ENCODE assay signal across 23 cellular contexts in the genomic region with DNA sequence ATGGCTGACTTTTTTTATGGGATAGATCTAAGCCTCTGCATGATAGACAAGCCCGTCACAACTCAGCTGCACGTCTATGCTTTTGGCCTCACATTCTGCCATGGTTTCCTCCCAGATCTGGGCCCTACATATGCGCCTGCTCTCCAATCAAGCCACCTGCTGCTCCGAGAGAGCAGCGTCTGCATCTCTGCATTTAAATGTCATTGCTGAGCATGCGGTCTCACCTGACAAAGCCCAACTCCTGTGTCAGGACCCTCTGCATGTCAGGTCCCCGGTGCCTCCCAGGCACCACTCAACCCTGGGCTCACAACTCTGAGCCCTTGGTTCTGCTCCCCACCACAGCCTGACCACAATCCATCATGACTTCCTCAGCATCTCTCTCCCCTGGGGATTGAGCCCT.
"Had no signal": no experiment of that assay in that cellular context is flagged by ENCODE, and none has a peak within 500 bp of the region (broad histone marks: within the 10 kb centered on the region; RNA-seq: fewer than 3 reads in every experiment).

No MANE protein-coding gene starts in this region.

- H3K4me3 Mint-ChIP-seq: activated B cell treated with CpG ODN at 0.5 μM for 24 hours; activated CD4-positive, alpha-beta T cell treated with anti-CD3 and anti-CD28 coated beads, Interleukin-2, amount 10 ng/mL, durations not matched to agents 24 days and 14 days; activated CD8-positive, alpha-beta memory T cell treated with anti-CD3 and anti-CD28 coated beads, Interleukin-2, amount 10 ng/mL, durations not matched to agents 7 days and 5 days; activated naive CD4-positive, alpha-beta T cell treated with anti-CD3 and anti-CD28 coated beads for 36 hours; activated T-cell treated with anti-CD3 and anti-CD28 coated beads, Interleukin-2, amount 50 U/mL, for 24 hours; activated T-helper 1 cell treated with anti-CD3 and anti-CD28 coated beads, Interleukin-12 subunit alpha, Interleukin-12 subunit beta, Interleukin-2, Interleukin-4 antibody, amounts not matched to agents 30 ng/mL and 10 ng/mL and 1 ng/mL, durations not matched to agents 14 hours and 24 hours and 36 hours; central memory CD8-positive, alpha-beta T cell; T-helper 17 cell had no signal

- H3K27ac Mint-ChIP-seq: activated B cell treated with CpG ODN at 0.5 μM for 24 hours; activated CD4-positive, alpha-beta T cell treated with anti-CD3 and anti-CD28 coated beads, Interleukin-2, amount 10 ng/mL, durations not matched to agents 24 days and 14 days; activated CD8-positive, alpha-beta memory T cell treated with anti-CD3 and anti-CD28 coated beads, Interleukin-2, amount 10 ng/mL, durations not matched to agents 7 days and 5 days; activated naive CD4-positive, alpha-beta T cell treated with anti-CD3 and anti-CD28 coated beads for 36 hours; activated T-helper 1 cell treated with anti-CD3 and anti-CD28 coated beads, Interleukin-12 subunit alpha, Interleukin-12 subunit beta, Interleukin-2, Interleukin-4 antibody, amounts not matched to agents 30 ng/mL and 10 ng/mL and 1 ng/mL, durations not matched to agents 14 hours and 24 hours and 36 hours had no signal

- H3K36me3 Mint-ChIP-seq: activated CD8-positive, alpha-beta memory T cell treated with anti-CD3 and anti-CD28 coated beads, Interleukin-2, amount 10 ng/mL, durations not matched to agents 7 days and 5 days had no signal

- H3K4me2 ChIP-seq: PC-9 had no signal

- H3K4me1 Mint-ChIP-seq: activated B cell treated with CpG ODN at 0.5 μM for 24 hours; activated CD4-positive, alpha-beta T cell treated with anti-CD3 and anti-CD28 coated beads, Interleukin-2, amount 10 ng/mL, durations not matched to agents 24 days and 14 days; activated CD8-positive, alpha-beta memory T cell treated with anti-CD3 and anti-CD28 coated beads, Interleukin-2, amount 10 ng/mL, durations not matched to agents 7 days and 5 days; central memory CD8-positive, alpha-beta T cell; T-helper 17 cell had no signal

- DNase-seq: activated B cell treated with CpG ODN at 0.5 μM for 24 hours; activated CD4-positive, alpha-beta T cell treated with anti-CD3 and anti-CD28 coated beads for 1 hour; activated CD4-positive, alpha-beta T cell treated with anti-CD3 and anti-CD28 coated beads, Interleukin-2, amount 10 ng/mL, durations not matched to agents 24 days and 14 days; activated CD4-positive, alpha-beta T cell treated with anti-CD3 and anti-CD28 coated beads, Interleukin-2, amount 50 U/mL, for 48 hours; activated CD8-positive, alpha-beta memory T cell treated with anti-CD3 and anti-CD28 coated beads, Interleukin-2, amount 10 ng/mL, durations not matched to agents 7 days and 5 days; activated effector memory CD4-positive, alpha-beta T cell treated with Interleukin-2 at 50 U/mL for 16 hours; activated naive CD4-positive, alpha-beta T cell treated with anti-CD3 and anti-CD28 coated beads for 36 hours; activated T-cell treated with anti-CD3 and anti-CD28 coated beads, Interleukin-2, amount 50 U/mL, for 24 hours; aorta; Karpas-422; MM.1S; NCI-H1048; NCI-H146; NCI-H187 treated with DMSO at 0.1 percent for 48 hours; NCI-H2081 treated with DMSO at 0.1 percent for 48 hours; NCI-H446; NCI-H524; PC-9; SIG-M5; T-helper 17 cell; T-helper 9 cell had no signal

- H3K27me3 Mint-ChIP-seq: activated B cell treated with CpG ODN at 0.5 μM for 24 hours; activated CD4-positive, alpha-beta T cell treated with anti-CD3 and anti-CD28 coated beads, Interleukin-2, amount 10 ng/mL, durations not matched to agents 24 days and 14 days; activated CD8-positive, alpha-beta memory T cell treated with anti-CD3 and anti-CD28 coated beads, Interleukin-2, amount 10 ng/mL, durations not matched to agents 7 days and 5 days; activated T-cell treated with anti-CD3 and anti-CD28 coated beads, Interleukin-2, amount 50 U/mL, for 24 hours; central memory CD8-positive, alpha-beta T cell; T-helper 17 cell had no signal

- H2AFZ ChIP-seq: PC-9 had no signal

- H3K27ac ChIP-seq: PC-9 had no signal

- H3K4me3 ChIP-seq: PC-9 had no signal

- H3K9me3 Mint-ChIP-seq: activated B cell treated with CpG ODN at 0.5 μM for 24 hours; activated CD4-positive, alpha-beta T cell treated with anti-CD3 and anti-CD28 coated beads, Interleukin-2, amount 10 ng/mL, durations not matched to agents 24 days and 14 days; activated naive CD4-positive, alpha-beta T cell treated with anti-CD3 and anti-CD28 coated beads for 36 hours; activated T-cell treated with anti-CD3 and anti-CD28 coated beads, Interleukin-2, amount 50 U/mL, for 24 hours; activated T-helper 1 cell treated with anti-CD3 and anti-CD28 coated beads, Interleukin-12 subunit alpha, Interleukin-12 subunit beta, Interleukin-2, Interleukin-4 antibody, amounts not matched to agents 30 ng/mL and 10 ng/mL and 1 ng/mL, durations not matched to agents 14 hours and 24 hours and 36 hours; central memory CD8-positive, alpha-beta T cell had no signal

- ATAC-seq: activated CD8-positive, alpha-beta memory T cell treated with anti-CD3 and anti-CD28 coated beads, Interleukin-2, amount 10 ng/mL, durations not matched to agents 7 days and 5 days; T-helper 17 cell had no signal
